ENCODE assay signal across 8 cellular contexts in the genomic region with DNA sequence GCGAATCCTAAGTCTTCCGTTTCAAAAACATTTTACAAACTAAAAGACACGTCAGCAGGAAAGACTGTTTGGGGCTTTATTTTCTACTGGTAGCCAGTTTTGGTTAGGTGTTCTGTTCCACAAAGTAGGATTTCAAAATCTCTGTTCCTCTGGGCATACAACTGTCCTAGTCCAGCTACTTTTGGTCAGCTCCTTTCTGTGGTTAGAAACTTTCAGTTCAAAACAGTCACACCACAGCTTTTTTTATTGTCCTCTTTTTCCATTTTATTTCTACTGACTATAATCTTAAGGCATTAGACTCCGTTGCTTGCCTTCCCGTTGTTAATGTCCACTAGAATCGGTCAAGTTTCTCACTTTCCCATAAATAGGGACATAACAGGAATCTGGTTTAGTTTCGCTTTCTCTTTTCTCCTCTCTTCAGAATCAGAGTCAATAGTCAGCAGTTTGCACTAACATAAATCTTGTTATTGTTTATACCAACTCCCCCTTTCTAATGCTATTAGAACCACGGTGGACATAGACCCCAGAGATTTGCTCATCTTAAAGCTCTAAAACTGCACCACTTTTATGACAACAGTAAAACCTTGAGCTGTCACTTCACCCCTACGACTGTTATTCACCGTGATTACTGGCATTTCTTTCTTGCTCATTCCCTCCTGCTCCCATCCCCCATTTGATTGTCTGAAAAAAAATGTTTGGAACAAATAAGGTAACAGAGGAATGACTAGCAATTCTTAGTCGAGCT. TPM values are rescaled to one million over a fixed set of nuclear protein-coding genes. Genes with fewer than 3 reads are reported as not detected.
DNase-seq lines count a peak whose midpoint lies in the region; ATAC-seq and TF ChIP-seq lines count a peak whose summit lies in the region.

No MANE protein-coding gene starts in this region.

- POLR2A ChIA-PET in activated CD4-positive, alpha-beta T cell treated with anti-CD3 and anti-CD28 coated beads, Interleukin-2, amount 10 ng/mL, durations not matched to agents 7 days and 5 days (lab: Charles Lee) = no interaction called here

- TF ChIP-seq POLR2A in stomach (IDR thresholded peaks at IDR 0.05) = no peak

- intact Hi-C loops in stomach (cut with DNase I; ENCODE audit: low total_unique reads) = no loop called here

- peak overlapping the region in 4 of 5 donors; percentile 53 to 81 (median 72) for H3K27ac ChIP-seq in stomach

- peaks cover 6% of the 10 kb centered on the region for H3K4me1 Mint-ChIP-seq in activated CD4-positive, alpha-beta T cell treated with anti-CD3 and anti-CD28 coated beads, Interleukin-2, amount 10 ng/mL, durations not matched to agents 7 days and 5 days
- H3K4me1 Mint-ChIP-seq in activated T-helper 17 cell treated with anti-CD3 and anti-CD28 coated beads, Interleukin-2, amount 50 U/mL, for 72 hours = no peaks in the 10 kb centered on the region

- no peaks in the 10 kb centered on the region for H3K27me3 ChIP-seq in stomach

- WGBS in stomach, 5 donors = 31 to 56% (median 50%) methylated on average over 11 of the region's 11 CpGs

- no peak for TF ChIP-seq CTCF in stomach (IDR thresholded peaks at IDR 0.05)

- TF ChIP-seq EP300 in stomach (IDR thresholded peaks at IDR 0.05) = no peak

- H3K27ac Mint-ChIP-seq in activated CD4-positive, alpha-beta T cell treated with anti-CD3 and anti-CD28 coated beads, Interleukin-2, amount 10 ng/mL, durations not matched to agents 7 days and 5 days = peak overlapping the region; percentile 78
- H3K27ac Mint-ChIP-seq in activated T-helper 17 cell treated with anti-CD3 and anti-CD28 coated beads, Interleukin-2, amount 50 U/mL, for 72 hours = peak overlapping the region; percentile 11

- no peak for DNase-seq in activated CD4-positive, alpha-beta T cell treated with anti-CD3 and anti-CD28 coated beads, Interleukin-2, amount 10 ng/mL, durations not matched to agents 7 days and 5 days
- no peak for DNase-seq in activated CD4-positive, alpha-beta T cell treated with anti-CD3 and anti-CD28 coated beads, Interleukin-2, amount 50 U/mL, for 1 hour
- DNase-seq in inferior parietal cortex (ENCODE audit: extremely low spot score) (peak; percentile 73), stomach (no peak), MV-4-11 (lab: John Stamatoyannopoulos, UW) (no peak), NOMO-1 treated with DMSO at 0.1 percent for 48 hours (lab: John Stamatoyannopoulos, UW; ENCODE audit: unreplicated experiment) (no peak), AML-193 (lab: John Stamatoyannopoulos, UW) (no peak)

- H3K4me3 Mint-ChIP-seq in activated CD4-positive, alpha-beta T cell treated with anti-CD3 and anti-CD28 coated beads, Interleukin-2, amount 10 ng/mL, durations not matched to agents 7 days and 5 days = peak overlapping the region; percentile 56
- H3K4me3 Mint-ChIP-seq in activated T-helper 17 cell treated with anti-CD3 and anti-CD28 coated beads, Interleukin-2, amount 50 U/mL, for 72 hours = peak overlapping the region; percentile 64

- no peaks in the 10 kb centered on the region for H3K9me3 Mint-ChIP-seq in activated CD4-positive, alpha-beta T cell treated with anti-CD3 and anti-CD28 coated beads, Interleukin-2, amount 10 ng/mL, durations not matched to agents 7 days and 5 days
- H3K9me3 Mint-ChIP-seq in activated T-helper 17 cell treated with anti-CD3 and anti-CD28 coated beads, Interleukin-2, amount 50 U/mL, for 72 hours = no peaks in the 10 kb centered on the region

- H3K36me3 ChIP-seq in stomach = no peaks in the 10 kb centered on the region

- no peaks in the 10 kb centered on the region for H3K36me3 Mint-ChIP-seq in activated CD4-positive, alpha-beta T cell treated with anti-CD3 and anti-CD28 coated beads, Interleukin-2, amount 10 ng/mL, durations not matched to agents 7 days and 5 days (ENCODE audit: low read depth)
- no peaks in the 10 kb centered on the region for H3K36me3 Mint-ChIP-seq in activated T-helper 17 cell treated with anti-CD3 and anti-CD28 coated beads, Interleukin-2, amount 50 U/mL, for 72 hours (ENCODE audit: low read depth)

- no peak for ATAC-seq in activated T-helper 17 cell treated with anti-CD3 and anti-CD28 coated beads, Interleukin-2, amount 50 U/mL, for 72 hours (replicated peaks)

- H3K4me3 ChIP-seq in stomach = peak overlapping the region; percentile 34 to 49 (median 42)

- H3K9me3 ChIP-seq in stomach = no peaks in the 10 kb centered on the region

- CTCF ChIA-PET in activated CD4-positive, alpha-beta T cell treated with anti-CD3 and anti-CD28 coated beads, Interleukin-2, amount 10 ng/mL, durations not matched to agents 7 days and 5 days (lab: Charles Lee) = no interaction called here

- H3K27me3 Mint-ChIP-seq in activated CD4-positive, alpha-beta T cell treated with anti-CD3 and anti-CD28 coated beads, Interleukin-2, amount 10 ng/mL, durations not matched to agents 7 days and 5 days = no peaks in the 10 kb centered on the region
- no peaks in the 10 kb centered on the region for H3K27me3 Mint-ChIP-seq in activated T-helper 17 cell treated with anti-CD3 and anti-CD28 coated beads, Interleukin-2, amount 50 U/mL, for 72 hours

- H3K4me1 ChIP-seq in stomach = peaks cover 0 to 5% (median 0%) of the 10 kb centered on the region in 4 donors

RNA-seq across cellular contexts. Expression of a gene that starts 41.5 kb away (rescaled TPM):
- total RNA-seq in activated CD4-positive, alpha-beta T cell treated with anti-CD3 and anti-CD28 coated beads, Interleukin-2, amount 10 ng/mL, durations not matched to agents 7 days and 5 days = not detected
- not detected for total RNA-seq in activated T-helper 17 cell treated with anti-CD3 and anti-CD28 coated beads, Interleukin-2, amount 50 U/mL, for 72 hours
- 1 to 10 TPM in 2 of 5 donors, under 1 TPM in 2, not detected in 1; under 0.01 to 7.9 (median 2.0) TPM for total RNA-seq in stomach
- 1 to 10 TPM in 1 of 3 donors, under 1 TPM in 2; 0.35 to 1.6 (median 0.76) TPM for polyA plus RNA-seq in stomach
